9 cellular contexts compared by ENCODE assay signal in genomic region chr1:212683357-212683722, GRCh38. TPM values are rescaled to one million over a fixed set of nuclear protein-coding genes. Genes with fewer than 3 reads are reported as not detected.
DNase-seq lines count a peak whose midpoint lies in the region; ATAC-seq and TF ChIP-seq lines count a peak whose summit lies in the region.
"Had no signal": no experiment of that assay in that cellular context is flagged by ENCODE, and none has a peak within 500 bp of the region (broad histone marks: within the 10 kb centered on the region; RNA-seq: fewer than 3 reads in every experiment).

No MANE protein-coding gene starts in this region.

- H3K36me3 ChIP-seq in BE2C, result no peaks in the 10 kb centered on the region

- no peak overlapping the region for H3K4me3 ChIP-seq in BE2C (ENCODE audit: low read depth, low read length)
- H3K4me3 ChIP-seq: skin epidermis had no signal

- H3K9me3 Mint-ChIP-seq in IgD-negative memory B cell, result no peaks in the 10 kb centered on the region
- H3K9me3 Mint-ChIP-seq in activated naive CD8-positive, alpha-beta T cell (ENCODE audit: low read depth), result no peaks in the 10 kb centered on the region

- H3K4me1 ChIP-seq in BE2C, result peaks cover 6% of the 10 kb centered on the region; the same call in 1 of the 2 replicates

- peak; percentile 70 for ATAC-seq in GM18502 (IDR thresholded peaks at IDR 0.05; ENCODE audit: poor library complexity, unreplicated experiment)
- ATAC-seq in GM21515 (IDR thresholded peaks at IDR 0.05; ENCODE audit: unreplicated experiment), result peak; percentile 67

- no peak for TF ChIP-seq CTCF in BE2C (IDR thresholded peaks at IDR 0.05; ENCODE audit: low read depth, low read length)

- peaks cover 4% of the 10 kb centered on the region for H3K27me3 Mint-ChIP-seq in IgD-negative memory B cell
- no peaks in the 10 kb centered on the region for H3K27me3 Mint-ChIP-seq in activated naive CD8-positive, alpha-beta T cell

- peak overlapping the region in 1 of 3 donors; percentile 60 for H3K27ac Mint-ChIP-seq in IgD-negative memory B cell
- peak overlapping the region; percentile 41 for H3K27ac Mint-ChIP-seq in activated naive CD8-positive, alpha-beta T cell

- DNase-seq in BE2C (no peak), NCI-H1417 treated with DMSO at 0.1 percent for 48 hours (lab: John Stamatoyannopoulos, UW) (no peak), NCI-H2171 (lab: John Stamatoyannopoulos, UW) (no peak), HUDEP-2 (lab: John Stamatoyannopoulos, UW; ENCODE audit: unreplicated experiment in 76 of 76) (no peak)

- H3K4me1 Mint-ChIP-seq in IgD-negative memory B cell, result peaks cover 29 to 35% (median 32%) of the 10 kb centered on the region in 3 donors
- H3K4me1 Mint-ChIP-seq in activated naive CD8-positive, alpha-beta T cell (ENCODE audit: low read depth), result peaks cover 14% of the 10 kb centered on the region

- no peaks in the 10 kb centered on the region for H3K36me3 Mint-ChIP-seq in IgD-negative memory B cell
- H3K36me3 Mint-ChIP-seq in activated naive CD8-positive, alpha-beta T cell, result peaks cover 11% of the 10 kb centered on the region

- no peaks in the 10 kb centered on the region for H3K9me3 ChIP-seq in BE2C

- no peaks in the 10 kb centered on the region for H3K27me3 ChIP-seq in BE2C

- H3K4me3 Mint-ChIP-seq in IgD-negative memory B cell, result peak overlapping the region; percentile 24 to 94 (median 76)
- peak overlapping the region; percentile 46 for H3K4me3 Mint-ChIP-seq in activated naive CD8-positive, alpha-beta T cell

RNA-seq across cellular contexts. Expression of gene BATF3, which starts 16.3 kb away (rescaled TPM):
- 0.80 TPM for polyA plus RNA-seq in IgD-negative memory B cell
- polyA plus RNA-seq in BE2C (2012; ENCODE audit: insufficient read depth, insufficient read length, low read depth), result 4.2 TPM
